ENCODE assay signal across 8 cellular contexts in the genomic region with DNA sequence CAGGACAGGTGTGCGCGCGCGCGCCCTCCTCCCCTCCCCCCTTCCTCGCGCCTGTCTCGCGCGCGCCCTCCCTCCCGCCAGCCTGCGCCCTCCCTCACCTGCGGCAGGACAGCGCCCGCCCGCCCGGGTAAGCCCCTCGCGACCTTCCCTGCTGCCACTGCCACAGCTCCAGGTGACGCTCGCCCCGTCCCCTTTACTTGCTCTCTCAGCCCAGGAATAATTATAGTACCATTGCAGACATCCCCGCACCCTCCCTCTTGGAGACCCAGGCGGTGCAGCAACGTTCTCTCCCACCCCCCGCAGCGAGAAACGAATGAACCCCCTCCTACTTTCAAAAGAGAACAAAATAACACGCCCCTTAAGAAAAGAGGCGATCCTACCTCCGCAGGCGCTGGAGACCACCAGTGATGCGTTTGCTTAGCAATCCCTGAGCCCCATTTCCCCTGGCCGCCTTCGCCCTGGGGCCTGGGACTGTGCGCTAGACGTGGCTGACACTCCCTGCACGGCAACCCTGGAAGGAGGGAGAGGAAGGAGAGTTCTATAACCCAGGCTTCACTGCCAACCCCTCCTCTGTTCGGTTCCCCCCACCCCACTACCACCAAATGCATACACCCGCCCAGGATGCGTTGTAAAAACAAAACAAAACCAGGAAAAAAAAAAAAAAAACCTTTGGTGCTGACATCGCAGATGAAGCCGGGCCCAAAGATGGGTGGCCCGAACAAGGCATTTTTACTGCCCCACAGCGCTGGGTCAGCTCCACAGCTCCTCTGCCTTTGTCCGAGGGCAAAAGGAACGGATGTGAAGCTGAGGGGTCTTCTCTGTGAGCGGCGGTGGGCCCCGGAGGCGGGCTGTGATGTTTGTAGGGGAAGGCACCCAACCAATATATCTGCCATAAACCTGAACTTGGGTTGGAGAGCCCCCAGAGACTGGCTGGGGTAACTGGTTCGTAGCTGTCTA. TPM values are rescaled to one million over a fixed set of nuclear protein-coding genes. Genes with fewer than 3 reads are reported as not detected.
DNase-seq lines count a peak whose midpoint lies in the region; ATAC-seq and TF ChIP-seq lines count a peak whose summit lies in the region.

No MANE protein-coding gene starts in this region.

- TF ChIP-seq CTCF in right atrium auricular region (IDR thresholded peaks at IDR 0.05) (no peak), sigmoid colon (IDR thresholded peaks at IDR 0.05) (no peak)

- TF ChIP-seq POLR2A in sigmoid colon (IDR thresholded peaks at IDR 0.05): no peak

- peaks cover 57% of the 10 kb centered on the region for H3K4me1 Mint-ChIP-seq in activated naive CD4-positive, alpha-beta T cell treated with anti-CD3 and anti-CD28 coated beads, Interleukin-2, amount 50 U/mL, for 24 hours

- 1 to 3% methylated on average over 53 of the region's 53 CpGs for WGBS in sigmoid colon, 2 donors

- H3K9me3 ChIP-seq in right atrium auricular region (no peaks in the 10 kb centered on the region), sigmoid colon (no peaks in the 10 kb centered on the region)

- peak overlapping the region; percentile 98 for H3K4me3 Mint-ChIP-seq in activated naive CD4-positive, alpha-beta T cell treated with anti-CD3 and anti-CD28 coated beads, Interleukin-2, amount 50 U/mL, for 24 hours

- ATAC-seq in HG03196 (IDR thresholded peaks at IDR 0.05; ENCODE audit: unreplicated experiment): no peak

- H3K4me1 ChIP-seq in right atrium auricular region (peaks cover 0 to 50% of the 10 kb centered on the region in 2 donors), sigmoid colon (peaks cover 0 to 45% (median 34%) of the 10 kb centered on the region in 4 donors)

- H3K4me3 ChIP-seq in right atrium auricular region (peak overlapping the region; percentile 87 to 88), sigmoid colon (peak overlapping the region; percentile 77 to 86 (median 80))

- no peaks in the 10 kb centered on the region for H3K9me3 Mint-ChIP-seq in activated naive CD4-positive, alpha-beta T cell treated with anti-CD3 and anti-CD28 coated beads, Interleukin-2, amount 50 U/mL, for 24 hours

- DNase-seq in DMS 273 (lab: John Stamatoyannopoulos, UW; ENCODE audit: unreplicated experiment) (peak; percentile 74), DMS 273 treated with DMSO at 0.1 percent for 48 hours (lab: John Stamatoyannopoulos, UW) (no peak), NAMALWA (ENCODE audit: low spot score) (peak; percentile 40), right atrium auricular region (ENCODE audit: low spot score) (no peak), sigmoid colon (peak; percentile 66), amniotic stem cell (lab: John Stamatoyannopoulos, UW) (no peak)

- H3K27ac Mint-ChIP-seq in activated naive CD4-positive, alpha-beta T cell treated with anti-CD3 and anti-CD28 coated beads, Interleukin-2, amount 50 U/mL, for 24 hours: peak overlapping the region; percentile 93

- TF ChIP-seq EP300 in sigmoid colon (IDR thresholded peaks at IDR 0.05): no peak

- H3K27ac ChIP-seq in right atrium auricular region: peak overlapping the region; percentile 99
- peak overlapping the region; percentile 93 to 99 (median 96) for H3K27ac ChIP-seq in sigmoid colon

- H3K27me3 Mint-ChIP-seq in activated naive CD4-positive, alpha-beta T cell treated with anti-CD3 and anti-CD28 coated beads, Interleukin-2, amount 50 U/mL, for 24 hours: peaks cover 2% of the 10 kb centered on the region

- H3K27me3 ChIP-seq in right atrium auricular region (no peaks in the 10 kb centered on the region), sigmoid colon (no peaks in the 10 kb centered on the region)

- H3K36me3 ChIP-seq in right atrium auricular region (no peaks in the 10 kb centered on the region), sigmoid colon (no peaks in the 10 kb centered on the region)

- H3K36me3 Mint-ChIP-seq in activated naive CD4-positive, alpha-beta T cell treated with anti-CD3 and anti-CD28 coated beads, Interleukin-2, amount 50 U/mL, for 24 hours: no peaks in the 10 kb centered on the region

- intact Hi-C loops in sigmoid colon (cut with DNase I): loop anchor here (5.0 kb wide), 1 partner anchor 36 kb away; no protein-coding TSS in a partner anchor

RNA-seq across cellular contexts. Expression of a gene that starts 5.5 kb away (rescaled TPM):
- total RNA-seq in right atrium auricular region (10 to 100 TPM; 23.9 to 25.1 TPM), sigmoid colon (10 to 100 TPM; 36.4 to 59.8 (median 40.3) TPM)
- 1 to 10 TPM; 3.6 to 4.8 (median 4.2) TPM for polyA plus RNA-seq in sigmoid colon

RNA-seq across cellular contexts. Expression of a gene that starts 17.4 kb away (rescaled TPM):
- total RNA-seq in right atrium auricular region: 10 to 100 TPM; 13.7 to 13.8 TPM
- total RNA-seq in sigmoid colon: 10 to 100 TPM; 24.7 to 35.2 (median 30.0) TPM
- polyA plus RNA-seq in sigmoid colon: 1 to 10 TPM; 3.5 to 6.0 (median 3.9) TPM

Comparison
In these comparisons a context has a peak if more than half of its experiments do, and no peak if none do; other contexts are left out.
1. DNase-seq: peak in DMS 273 (single experiment), NAMALWA (single experiment) and sigmoid colon (single experiment); none in DMS 273 treated with DMSO at 0.1 percent for 48 hours (single experiment), right atrium auricular region (single experiment) and amniotic stem cell (single experiment).